Comparison of ENCODE assay signal across 23 cellular contexts in genomic region chr19:44866672-44867071, GRCh38. TPM values are rescaled to one million over a fixed set of nuclear protein-coding genes. Genes with fewer than 3 reads are reported as not detected.
"Had no signal": no experiment of that assay in that cellular context is flagged by ENCODE, and none has a peak within 500 bp of the region (broad histone marks: within the 10 kb centered on the region; RNA-seq: fewer than 3 reads in every experiment).

No MANE protein-coding gene starts in this region.

- H3K4me3 Mint-ChIP-seq: activated CD4-positive, alpha-beta T cell treated with anti-CD3 and anti-CD28 coated beads, Interleukin-2, amount 10 ng/mL, durations not matched to agents 24 days and 14 days; activated CD8-positive, alpha-beta T cell treated with anti-CD3 and anti-CD28 coated beads, Interleukin-2, amount 10 ng/mL, durations not matched to agents 7 days and 5 days; activated naive CD8-positive, alpha-beta T cell treated with anti-CD3 and anti-CD28 coated beads for 36 hours; activated T-cell treated with anti-CD3 and anti-CD28 coated beads, Interleukin-2, amount 50 U/mL, for 72 hours; brain had no signal

- H3K9me3 ChIP-seq: gastroesophageal sphincter, heart right ventricle, testis had no signal

- H3K27ac Mint-ChIP-seq: activated CD4-positive, alpha-beta T cell treated with anti-CD3 and anti-CD28 coated beads, Interleukin-2, amount 10 ng/mL, durations not matched to agents 24 days and 14 days; activated CD8-positive, alpha-beta T cell treated with anti-CD3 and anti-CD28 coated beads, Interleukin-2, amount 10 ng/mL, durations not matched to agents 7 days and 5 days; activated naive CD8-positive, alpha-beta T cell treated with anti-CD3 and anti-CD28 coated beads for 36 hours; activated T-cell treated with anti-CD3 and anti-CD28 coated beads, Interleukin-2, amount 50 U/mL, for 72 hours; brain; naive B cell had no signal

- DNase-seq: activated CD4-positive, alpha-beta T cell treated with anti-CD3 and anti-CD28 coated beads, Interleukin-2, amount 10 ng/mL, durations not matched to agents 24 days and 14 days; activated CD4-positive, CD25-positive, alpha-beta regulatory T cell; activated CD8-positive, alpha-beta memory T cell treated with anti-CD3 and anti-CD28 coated beads, Interleukin-2, amount 50 U/mL, for 4 hours; activated CD8-positive, alpha-beta T cell treated with anti-CD3 and anti-CD28 coated beads, Interleukin-2, amount 10 ng/mL, durations not matched to agents 7 days and 5 days; activated gamma-delta T cell treated with Interleukin-2 at 50 U/mL for 16 hours; activated naive CD8-positive, alpha-beta T cell treated with anti-CD3 and anti-CD28 coated beads for 36 hours; activated T-cell treated with anti-CD3 and anti-CD28 coated beads, Interleukin-2, amount 50 U/mL, for 72 hours; amygdala; central memory CD4-positive, alpha-beta T cell; effector CD4-positive, alpha-beta T cell; heart right ventricle; midbrain; naive B cell; stimulated activated CD4-positive, alpha-beta T cell treated with anti-CD3 and anti-CD28 coated beads, Interleukin-15, amount 100 ng/mL, for 24 hours; stimulated activated CD4-positive, alpha-beta T cell treated with anti-CD3 and anti-CD28 coated beads, Interleukin-4, amount 100 ng/mL, for 4 hours; stimulated activated CD8-positive, alpha-beta memory T cell treated with anti-CD3 and anti-CD28 coated beads, Interleukin-4, amount 100 ng/mL, for 48 hours; stimulated activated naive CD8-positive, alpha-beta T cell treated with anti-CD3 and anti-CD28 coated beads, Interleukin-15, Interleukin-2, amounts not matched to agents 100 U/mL and 50 U/mL, for 24 hours; T-helper 9 cell; testis had no signal

- H3K36me3 Mint-ChIP-seq: activated naive CD8-positive, alpha-beta T cell treated with anti-CD3 and anti-CD28 coated beads for 36 hours; naive B cell had no signal

- H3K27ac ChIP-seq: coronary artery, SK-N-MC, testis had no signal

- H3K9me3 Mint-ChIP-seq: activated CD4-positive, alpha-beta T cell treated with anti-CD3 and anti-CD28 coated beads, Interleukin-2, amount 10 ng/mL, durations not matched to agents 24 days and 14 days; activated naive CD8-positive, alpha-beta T cell treated with anti-CD3 and anti-CD28 coated beads for 36 hours; activated T-cell treated with anti-CD3 and anti-CD28 coated beads, Interleukin-2, amount 50 U/mL, for 72 hours had no signal

- ATAC-seq: activated CD8-positive, alpha-beta T cell treated with anti-CD3 and anti-CD28 coated beads, Interleukin-2, amount 10 ng/mL, durations not matched to agents 7 days and 5 days; activated T-cell treated with anti-CD3 and anti-CD28 coated beads, Interleukin-2, amount 50 U/mL, for 72 hours; gastroesophageal sphincter; heart right ventricle; stimulated activated naive CD8-positive, alpha-beta T cell treated with anti-CD3 and anti-CD28 coated beads, Interleukin-15, Interleukin-2, amounts not matched to agents 100 U/mL and 50 U/mL, for 24 hours had no signal

- H3K4me1 Mint-ChIP-seq: activated CD4-positive, alpha-beta T cell treated with anti-CD3 and anti-CD28 coated beads, Interleukin-2, amount 10 ng/mL, durations not matched to agents 24 days and 14 days; activated naive CD8-positive, alpha-beta T cell treated with anti-CD3 and anti-CD28 coated beads for 36 hours; brain; naive B cell had no signal

- H3K4me3 ChIP-seq: coronary artery, gastroesophageal sphincter, heart right ventricle, SK-N-MC, testis had no signal

- H3K27me3 ChIP-seq: gastroesophageal sphincter, heart right ventricle, testis had no signal

- H3K27me3 Mint-ChIP-seq: activated CD4-positive, alpha-beta T cell treated with anti-CD3 and anti-CD28 coated beads, Interleukin-2, amount 10 ng/mL, durations not matched to agents 24 days and 14 days; activated naive CD8-positive, alpha-beta T cell treated with anti-CD3 and anti-CD28 coated beads for 36 hours; brain had no signal

RNA-seq across cellular contexts. Expression of gene APOC1, which starts 47.7 kb away (rescaled TPM):
- total RNA-seq: activated CD8-positive, alpha-beta T cell treated with anti-CD3 and anti-CD28 coated beads, Interleukin-2, amount 10 ng/mL, durations not matched to agents 7 days and 5 days; activated T-cell treated with anti-CD3 and anti-CD28 coated beads, Interleukin-2, amount 50 U/mL, for 72 hours had no signal

RNA-seq across cellular contexts. Expression of gene BCAM, which starts 57.8 kb away (rescaled TPM):
- total RNA-seq: activated CD4-positive, alpha-beta T cell treated with anti-CD3 and anti-CD28 coated beads, Interleukin-2, amount 10 ng/mL, durations not matched to agents 24 days and 14 days; activated CD8-positive, alpha-beta T cell treated with anti-CD3 and anti-CD28 coated beads, Interleukin-2, amount 10 ng/mL, durations not matched to agents 7 days and 5 days; activated naive CD8-positive, alpha-beta T cell treated with anti-CD3 and anti-CD28 coated beads for 36 hours had no signal
